In genomic region chr11:121636341-121637176, GRCh38 we compare ENCODE assay signal across 27 cellular contexts.
"Had no signal": no experiment of that assay in that cellular context is flagged by ENCODE, and none has a peak within 500 bp of the region (broad histone marks: within the 10 kb centered on the region; RNA-seq: fewer than 3 reads in every experiment).

No MANE protein-coding gene starts in this region.

- H3K9me3 ChIP-seq: esophagus squamous epithelium, neutrophil, pancreas, testis had no signal

- H3K4me3 Mint-ChIP-seq: activated CD4-positive, alpha-beta memory T cell treated with anti-CD3 and anti-CD28 coated beads, Interleukin-2, amount 10 ng/mL, durations not matched to agents 7 days and 5 days; activated CD8-positive, alpha-beta memory T cell treated with anti-CD3 and anti-CD28 coated beads, Interleukin-2, amount 10 ng/mL, durations not matched to agents 7 days and 5 days; activated naive CD8-positive, alpha-beta T cell treated with anti-CD3 and anti-CD28 coated beads, Interleukin-2, amount 10 ng/mL, durations not matched to agents 7 days and 5 days; activated T-helper 17 cell treated with anti-CD3 and anti-CD28 coated beads, Interleukin-2, amount 50 U/mL, for 72 hours; dendritic cell treated with granulocyte-macrophage colony-stimulating factor and Interleukin-4, amounts not matched to agents 40 ng/mL and 50 ng/mL, for 4 days; mesothelial cell of epicardium; natural killer cell treated with Interleukin-12 subunit alpha and Interleukin-12 subunit beta and Interleukin-15 and Interleukin-18, amount 100 ng/mL, for 72 hours; stimulated activated effector memory CD8-positive, alpha-beta T cell treated with anti-CD3 and anti-CD28 coated beads, Interleukin-12 subunit alpha, Interleukin-12 subunit beta, amount 100 ng/mL, for 72 hours; type B pancreatic cell had no signal

- H3K36me3 Mint-ChIP-seq: activated CD8-positive, alpha-beta memory T cell treated with anti-CD3 and anti-CD28 coated beads, Interleukin-2, amount 10 ng/mL, durations not matched to agents 7 days and 5 days had no signal

- ATAC-seq: activated CD8-positive, alpha-beta memory T cell treated with anti-CD3 and anti-CD28 coated beads, Interleukin-2, amount 10 ng/mL, durations not matched to agents 7 days and 5 days; activated T-helper 17 cell treated with anti-CD3 and anti-CD28 coated beads, Interleukin-2, amount 50 U/mL, for 72 hours; foreskin keratinocyte; natural killer cell treated with Interleukin-12 subunit alpha and Interleukin-12 subunit beta and Interleukin-15 and Interleukin-18, amount 100 ng/mL, for 72 hours; pancreas; sciatic nerve; stimulated activated effector memory CD8-positive, alpha-beta T cell treated with anti-CD3 and anti-CD28 coated beads, Interleukin-12 subunit alpha, Interleukin-12 subunit beta, amount 100 ng/mL, for 72 hours had no signal

- H3K27ac Mint-ChIP-seq: activated CD4-positive, alpha-beta memory T cell treated with anti-CD3 and anti-CD28 coated beads, Interleukin-2, amount 10 ng/mL, durations not matched to agents 7 days and 5 days; activated CD8-positive, alpha-beta memory T cell treated with anti-CD3 and anti-CD28 coated beads, Interleukin-2, amount 10 ng/mL, durations not matched to agents 7 days and 5 days; activated naive CD8-positive, alpha-beta T cell treated with anti-CD3 and anti-CD28 coated beads, Interleukin-2, amount 10 ng/mL, durations not matched to agents 7 days and 5 days; activated T-helper 17 cell treated with anti-CD3 and anti-CD28 coated beads, Interleukin-2, amount 50 U/mL, for 72 hours; dendritic cell treated with granulocyte-macrophage colony-stimulating factor and Interleukin-4, amounts not matched to agents 40 ng/mL and 50 ng/mL, for 4 days; mesothelial cell of epicardium; natural killer cell treated with Interleukin-12 subunit alpha and Interleukin-12 subunit beta and Interleukin-15 and Interleukin-18, amount 100 ng/mL, for 72 hours; stimulated activated effector memory CD8-positive, alpha-beta T cell treated with anti-CD3 and anti-CD28 coated beads, Interleukin-12 subunit alpha, Interleukin-12 subunit beta, amount 100 ng/mL, for 72 hours; type B pancreatic cell had no signal

- FAIRE-seq: endothelial cell of umbilical vein, keratinocyte, pancreas had no signal

- H3K4me3 ChIP-seq: cardiac muscle cell, esophagus squamous epithelium, lung, pancreas, smooth muscle cell, testis had no signal

- H3K27ac ChIP-seq: cardiac muscle cell, esophagus squamous epithelium, foreskin keratinocyte, neutrophil, pancreas, testis had no signal

- H3K4me1 ChIP-seq: foreskin keratinocyte, pancreas, testis had no signal

- H3K4me2 ChIP-seq: smooth muscle cell had no signal

- H3K4me1 Mint-ChIP-seq: activated CD4-positive, alpha-beta memory T cell treated with anti-CD3 and anti-CD28 coated beads, Interleukin-2, amount 10 ng/mL, durations not matched to agents 7 days and 5 days; activated CD8-positive, alpha-beta memory T cell treated with anti-CD3 and anti-CD28 coated beads, Interleukin-2, amount 10 ng/mL, durations not matched to agents 7 days and 5 days; activated naive CD8-positive, alpha-beta T cell treated with anti-CD3 and anti-CD28 coated beads, Interleukin-2, amount 10 ng/mL, durations not matched to agents 7 days and 5 days; activated T-helper 17 cell treated with anti-CD3 and anti-CD28 coated beads, Interleukin-2, amount 50 U/mL, for 72 hours; stimulated activated effector memory CD8-positive, alpha-beta T cell treated with anti-CD3 and anti-CD28 coated beads, Interleukin-12 subunit alpha, Interleukin-12 subunit beta, amount 100 ng/mL, for 72 hours had no signal

- H3K27me3 ChIP-seq: cardiac muscle cell, esophagus squamous epithelium, foreskin keratinocyte, neutrophil, pancreas, testis had no signal

- H3K9me3 Mint-ChIP-seq: activated CD4-positive, alpha-beta memory T cell treated with anti-CD3 and anti-CD28 coated beads, Interleukin-2, amount 10 ng/mL, durations not matched to agents 7 days and 5 days; activated naive CD8-positive, alpha-beta T cell treated with anti-CD3 and anti-CD28 coated beads, Interleukin-2, amount 10 ng/mL, durations not matched to agents 7 days and 5 days; activated T-helper 17 cell treated with anti-CD3 and anti-CD28 coated beads, Interleukin-2, amount 50 U/mL, for 72 hours; dendritic cell treated with granulocyte-macrophage colony-stimulating factor and Interleukin-4, amounts not matched to agents 40 ng/mL and 50 ng/mL, for 4 days; mesothelial cell of epicardium; natural killer cell treated with Interleukin-12 subunit alpha and Interleukin-12 subunit beta and Interleukin-15 and Interleukin-18, amount 100 ng/mL, for 72 hours; stimulated activated effector memory CD8-positive, alpha-beta T cell treated with anti-CD3 and anti-CD28 coated beads, Interleukin-12 subunit alpha, Interleukin-12 subunit beta, amount 100 ng/mL, for 72 hours; type B pancreatic cell had no signal

- H3K36me3 ChIP-seq: cardiac muscle cell, esophagus squamous epithelium, pancreas had no signal

- DNase-seq: activated CD4-positive, alpha-beta memory T cell treated with anti-CD3 and anti-CD28 coated beads, Interleukin-2, amount 10 ng/mL, durations not matched to agents 7 days and 5 days; activated CD4-positive, alpha-beta T cell treated with anti-CD3 and anti-CD28 coated beads for 48 hours; activated CD4-positive, CD25-positive, alpha-beta regulatory T cell; activated CD8-positive, alpha-beta memory T cell treated with anti-CD3 and anti-CD28 coated beads, Interleukin-2, amount 10 ng/mL, durations not matched to agents 7 days and 5 days; activated naive CD4-positive, alpha-beta T cell treated with Interleukin-2 at 50 U/mL for 16 hours; activated naive CD8-positive, alpha-beta T cell treated with anti-CD3 and anti-CD28 coated beads, Interleukin-2, amount 10 ng/mL, durations not matched to agents 7 days and 5 days; amygdala; effector CD8-positive, alpha-beta T cell; esophagus squamous epithelium; foreskin keratinocyte; hypothalamus; pancreas; stimulated activated CD4-positive, alpha-beta T cell treated with anti-CD3 and anti-CD28 coated beads, Interleukin-4, amount 100 ng/mL, for 24 hours; testis had no signal

- H3K27me3 Mint-ChIP-seq: activated CD4-positive, alpha-beta memory T cell treated with anti-CD3 and anti-CD28 coated beads, Interleukin-2, amount 10 ng/mL, durations not matched to agents 7 days and 5 days; activated CD8-positive, alpha-beta memory T cell treated with anti-CD3 and anti-CD28 coated beads, Interleukin-2, amount 10 ng/mL, durations not matched to agents 7 days and 5 days; activated naive CD8-positive, alpha-beta T cell treated with anti-CD3 and anti-CD28 coated beads, Interleukin-2, amount 10 ng/mL, durations not matched to agents 7 days and 5 days; activated T-helper 17 cell treated with anti-CD3 and anti-CD28 coated beads, Interleukin-2, amount 50 U/mL, for 72 hours; dendritic cell treated with granulocyte-macrophage colony-stimulating factor and Interleukin-4, amounts not matched to agents 40 ng/mL and 50 ng/mL, for 4 days; natural killer cell treated with Interleukin-12 subunit alpha and Interleukin-12 subunit beta and Interleukin-15 and Interleukin-18, amount 100 ng/mL, for 72 hours had no signal
